Comparison of ENCODE assay signal across 1 cellular context in genomic region chr18:6374340-6374739, GRCh38.
TF ChIP-seq lines count a peak whose summit lies in the region.

No MANE protein-coding gene starts in this region.

TF ChIP-seq in HepG2, 621 proteins besides CTCF, POLR2A, EP300 and RAD21 (continued from another document):
- TF ChIP-seq, protein P1, sequence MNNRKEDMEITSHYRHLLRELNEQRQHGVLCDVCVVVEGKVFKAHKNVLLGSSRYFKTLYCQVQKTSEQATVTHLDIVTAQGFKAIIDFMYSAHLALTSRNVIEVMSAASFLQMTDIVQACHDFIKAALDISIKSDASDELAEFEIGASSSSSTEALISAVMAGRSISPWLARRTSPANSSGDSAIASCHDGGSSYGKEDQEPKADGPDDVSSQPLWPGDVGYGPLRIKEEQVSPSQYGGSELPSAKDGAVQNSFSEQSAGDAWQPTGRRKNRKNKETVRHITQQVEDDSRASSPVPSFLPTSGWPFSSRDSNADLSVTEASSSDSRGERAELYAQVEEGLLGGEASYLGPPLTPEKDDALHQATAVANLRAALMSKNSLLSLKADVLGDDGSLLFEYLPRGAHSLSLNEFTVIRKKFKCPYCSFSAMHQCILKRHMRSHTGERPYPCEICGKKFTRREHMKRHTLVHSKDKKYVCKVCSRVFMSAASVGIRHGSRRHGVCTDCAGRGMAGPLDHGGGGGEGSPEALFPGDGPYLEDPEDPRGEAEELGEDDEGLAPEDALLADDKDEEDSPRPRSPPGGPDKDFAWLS (CRISPR knock-in tag; IDR thresholded peaks at IDR 0.05; ENCODE audit: borderline replicate concordance): no peak
- TF ChIP-seq NFE2L1 (CRISPR knock-in tag; IDR thresholded peaks at IDR 0.05; ENCODE audit: borderline replicate concordance): no peak
- TF ChIP-seq, protein P2, sequence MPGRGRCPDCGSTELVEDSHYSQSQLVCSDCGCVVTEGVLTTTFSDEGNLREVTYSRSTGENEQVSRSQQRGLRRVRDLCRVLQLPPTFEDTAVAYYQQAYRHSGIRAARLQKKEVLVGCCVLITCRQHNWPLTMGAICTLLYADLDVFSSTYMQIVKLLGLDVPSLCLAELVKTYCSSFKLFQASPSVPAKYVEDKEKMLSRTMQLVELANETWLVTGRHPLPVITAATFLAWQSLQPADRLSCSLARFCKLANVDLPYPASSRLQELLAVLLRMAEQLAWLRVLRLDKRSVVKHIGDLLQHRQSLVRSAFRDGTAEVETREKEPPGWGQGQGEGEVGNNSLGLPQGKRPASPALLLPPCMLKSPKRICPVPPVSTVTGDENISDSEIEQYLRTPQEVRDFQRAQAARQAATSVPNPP (CRISPR knock-in tag; IDR thresholded peaks at IDR 0.05): no peak
TF ChIP-seq in HepG2: peak in this region for 63.
